8 cellular contexts compared by ENCODE assay signal in the genomic region with DNA sequence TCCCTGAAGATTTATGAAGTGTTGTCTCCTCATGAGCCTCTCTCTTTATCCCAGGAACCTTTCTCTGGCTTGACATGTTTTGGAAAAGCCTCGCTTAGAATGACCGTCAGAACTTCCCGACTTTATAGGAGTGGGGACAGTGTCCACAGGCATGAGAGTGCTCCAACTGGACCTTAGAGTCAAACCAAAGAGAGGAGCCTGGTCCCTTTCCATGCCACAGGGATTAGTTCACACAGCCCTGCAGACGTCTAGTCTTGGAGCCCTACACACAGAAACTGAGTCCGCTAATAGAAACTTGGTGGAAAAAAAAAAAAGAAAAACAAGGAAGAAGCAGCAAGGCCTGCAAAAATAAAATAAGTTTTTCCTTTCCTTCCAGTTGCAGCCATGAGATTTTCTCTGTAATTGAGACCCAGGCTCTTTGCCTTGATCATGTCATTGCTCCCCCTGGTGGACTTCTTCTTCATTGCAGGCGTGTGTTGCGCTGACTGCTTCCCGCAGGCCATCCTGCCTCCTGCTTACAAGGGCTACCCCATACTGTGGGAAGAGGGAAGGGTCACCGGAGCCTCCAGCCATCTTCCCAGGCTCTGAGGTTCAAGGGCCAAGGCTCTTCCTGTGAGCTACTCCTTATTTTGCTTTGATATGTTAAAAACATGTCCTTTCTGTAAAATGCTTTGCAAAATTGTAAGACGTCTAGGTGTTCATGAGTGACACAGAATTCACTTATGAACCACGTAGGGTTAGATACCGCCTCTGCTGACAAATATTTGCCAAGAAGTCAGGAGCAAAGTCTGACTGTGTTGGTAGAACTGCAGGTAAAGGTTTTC.
DNase-seq lines count a peak whose midpoint lies in the region; ATAC-seq and TF ChIP-seq lines count a peak whose summit lies in the region.

No MANE protein-coding gene starts in this region.

- no peak overlapping the region for H3K27ac Mint-ChIP-seq in HFFc6

- TF ChIP-seq CTCF in HFFc6 (IDR thresholded peaks at IDR 0.05), result peak; percentile 97
- peak; percentile 90 for TF ChIP-seq CTCF in astrocyte of the cerebellum (IDR thresholded peaks at IDR 0.05; ENCODE audit: low read depth, low read length, missing control alignments)
- peak; percentile 88 for TF ChIP-seq CTCF in smooth muscle cell (IDR thresholded peaks at IDR 0.05; ENCODE audit: borderline replicate concordance, insufficient read depth, poor library complexity, severe bottlenecking)

- H3K4me3 ChIP-seq in astrocyte of the cerebellum (ENCODE audit: low read depth, low read length) (no peak overlapping the region), smooth muscle cell (no peak overlapping the region)

- no peak overlapping the region for H3K9ac ChIP-seq in smooth muscle cell (ENCODE audit: low read depth)

- H3K27me3 Mint-ChIP-seq in HFFc6 (ENCODE audit: insufficient read depth), result no peaks in the 10 kb centered on the region

- H3K9me3 ChIP-seq in smooth muscle cell (replicated peaks; ENCODE audit: low read depth), result no peaks in the 10 kb centered on the region

- H3K27ac ChIP-seq in smooth muscle cell (ENCODE audit: low read depth), result no peak overlapping the region

- peak overlapping the region; percentile 27 for H3K4me2 ChIP-seq in smooth muscle cell

- H3F3A ChIP-seq in smooth muscle cell (ENCODE audit: low read depth), result peaks cover 3% of the 10 kb centered on the region

- ATAC-seq in HG02973 (IDR thresholded peaks at IDR 0.05; ENCODE audit: unreplicated experiment), result no peak

- H3K36me3 Mint-ChIP-seq in HFFc6 (ENCODE audit: low read depth), result no peaks in the 10 kb centered on the region; the same call in 1 of the 2 replicates

- no peaks in the 10 kb centered on the region for H3K9me3 Mint-ChIP-seq in HFFc6

- DNase-seq in G401 (ENCODE audit: low spot score), result peak; percentile 87
- DNase-seq in HFFc6, result peak; percentile 69
- DNase-seq in NCI-H187 (lab: John Stamatoyannopoulos, UW), result peak; percentile 53 to 78
- DNase-seq in T-helper 9 cell, result peak; percentile 75
- DNase-seq in astrocyte of the cerebellum (ENCODE audit: low read depth), result peak; percentile 79
- DNase-seq in iPS DF 19.7 (ENCODE audit: low read depth, low spot score), result peak; percentile 65
- DNase-seq in smooth muscle cell (lab: John Stamatoyannopoulos, UW; ENCODE audit: unreplicated experiment), result peak; percentile 49

- H3K36me3 ChIP-seq in smooth muscle cell (ENCODE audit: low read depth), result no peaks in the 10 kb centered on the region

- H3K79me2 ChIP-seq in smooth muscle cell (ENCODE audit: low read depth), result no peaks in the 10 kb centered on the region

- WGBS in smooth muscle cell (ENCODE audit: low lambda C conversion rate), result 35% methylated on average over 12 of the region's 12 CpGs

- H2AFZ ChIP-seq in smooth muscle cell (ENCODE audit: low read depth), result no peak overlapping the region

- in situ Hi-C loops in G401 (cut with HindIII; ENCODE audit: low sequenced_read_pairs), result no loop called here
- in situ Hi-C loops in astrocyte of the cerebellum (cut with HindIII; ENCODE audit: low sequenced_read_pairs), result no loop called here

- H3K4me3 Mint-ChIP-seq in HFFc6, result no peak overlapping the region

- no peaks in the 10 kb centered on the region for H4K20me1 ChIP-seq in smooth muscle cell (ENCODE audit: low read depth)

- H3K4me1 Mint-ChIP-seq in HFFc6 (ENCODE audit: low read depth), result peaks cover 53% of the 10 kb centered on the region

- peaks cover 13% of the 10 kb centered on the region for H3K4me1 ChIP-seq in smooth muscle cell (ENCODE audit: low read depth)

- H3K27me3 ChIP-seq in smooth muscle cell (ENCODE audit: low read depth), result no peaks in the 10 kb centered on the region
